In the genomic region with DNA sequence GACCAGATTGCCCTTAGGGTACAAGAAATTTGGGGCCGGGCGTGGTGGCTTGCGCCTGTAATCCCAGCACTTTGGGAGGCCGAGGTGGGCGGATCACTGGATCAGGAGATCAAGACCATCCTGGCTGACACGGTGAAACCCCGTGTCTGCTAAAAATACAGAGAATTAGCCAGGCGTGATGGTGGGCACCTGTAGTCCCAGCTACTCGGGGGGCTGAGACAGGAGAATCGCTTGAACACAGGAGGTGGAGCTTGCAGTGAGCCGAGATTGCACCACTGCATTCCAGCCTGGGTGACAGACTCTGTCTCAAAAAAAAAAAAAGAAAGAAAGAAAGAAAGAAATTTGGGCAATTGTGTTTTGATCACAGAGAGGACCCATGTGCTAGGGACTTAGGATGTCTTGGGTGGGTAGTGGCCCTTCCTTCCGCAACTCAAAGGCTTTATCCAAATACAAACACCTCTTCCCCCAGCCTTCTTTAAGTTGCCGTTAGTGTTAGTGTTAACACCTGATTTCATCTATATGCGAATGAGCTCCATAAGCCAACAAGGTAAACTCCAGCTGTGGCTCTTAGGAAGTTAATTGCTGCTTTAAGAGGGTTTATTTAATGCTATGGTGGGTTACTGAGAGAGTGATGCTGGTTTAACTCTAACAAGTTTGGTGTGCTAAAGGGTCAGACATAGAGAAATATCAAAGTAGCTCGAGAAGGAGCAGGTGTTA, we compare ENCODE assay signal across 15 cellular contexts. TPM values are rescaled to one million over a fixed set of nuclear protein-coding genes. Genes with fewer than 3 reads are reported as not detected.
DNase-seq lines count a peak whose midpoint lies in the region; ATAC-seq, FAIRE-seq and TF ChIP-seq lines count a peak whose summit lies in the region.
"Had no signal": no experiment of that assay in that cellular context is flagged by ENCODE, and none has a peak within 500 bp of the region (broad histone marks: within the 10 kb centered on the region; RNA-seq: fewer than 3 reads in every experiment).

No MANE protein-coding gene starts in this region.

- no peak for TF ChIP-seq POLR2A in GM12892 (IDR thresholded peaks at IDR 0.05; ENCODE audit: low read depth, low read length)

- H3K79me2 ChIP-seq in OCI-LY3 (ENCODE audit: low read length) (no peaks in the 10 kb centered on the region), mammary epithelial cell (ENCODE audit: insufficient read depth, low read length) (no peaks in the 10 kb centered on the region)

- FAIRE-seq in GM12892 (lab: Jason Lieb, UNC): peak; percentile 74

- dilution Hi-C loops in mammary epithelial cell (cut with HindIII; ENCODE audit: low sequenced_read_pairs): loop anchor here (25.0 kb wide), 1 partner anchor 557 kb away; no protein-coding TSS in a partner anchor

- CTCF ChIA-PET in mammary epithelial cell (lab: Charles Lee; ENCODE audit: low non-redundant PET): no interaction called here

- H3K9ac ChIP-seq in OCI-LY3 (ENCODE audit: low read length): no peak overlapping the region
- no peak overlapping the region for H3K9ac ChIP-seq in mammary epithelial cell (ENCODE audit: insufficient read depth, low read length)

- DNase-seq in GM12892 (ENCODE audit: insufficient read length): no peak
- no peak for DNase-seq in mammary epithelial cell
- DNase-seq in Right ventricle myocardium inferior (ENCODE audit: missing footprints): no peak
- DNase-seq: activated CD4-positive, alpha-beta T cell treated with anti-CD3 and anti-CD28 coated beads, Interleukin-2, amount 50 U/mL, for 4 hours; caudate nucleus; mucosa of descending colon; NCI-H1092 treated with DMSO at 0.1 percent for 48 hours; NK-92 treated with Interleukin-12 subunit alpha and Interleukin-12 subunit beta, amount 100 ng/mL, for 24 hours; sigmoid colon; upper lobe of right lung had no signal

- H3K4me3 ChIP-seq in OCI-LY3 (ENCODE audit: low read length): peak overlapping the region; percentile 29; the same call in 1 of the 2 replicates
- H3K4me3 ChIP-seq in mammary epithelial cell (replicated peaks in 1 of 3; ENCODE audit: insufficient read depth in 1 of 3, low read depth in 2 of 3, low read length in 3 of 3): no peak overlapping the region
- H3K4me3 ChIP-seq: mucosa of descending colon, sigmoid colon, upper lobe of right lung had no signal

- H3K4me1 ChIP-seq in OCI-LY3 (ENCODE audit: low read length) (peaks cover 11% of the 10 kb centered on the region), mammary epithelial cell (ENCODE audit: insufficient read depth, low read length) (no peaks in the 10 kb centered on the region)
- H3K4me1 ChIP-seq: sigmoid colon, upper lobe of right lung had no signal

- ATAC-seq in GM19452 (IDR thresholded peaks at IDR 0.05; ENCODE audit: unreplicated experiment) (peak; percentile 15), HG02870 (IDR thresholded peaks at IDR 0.05; ENCODE audit: unreplicated experiment) (peak; percentile 4), SK-N-SH treated with all-trans-retinoic acid at 6 μM for 48 hours (no peak), HG03565 (IDR thresholded peaks at IDR 0.05; ENCODE audit: unreplicated experiment) (no peak), Right ventricle myocardium inferior (no peak)
- ATAC-seq: mucosa of descending colon had no signal

- H3K9me3 ChIP-seq in OCI-LY3 (ENCODE audit: insufficient read depth, low read length) (no peaks in the 10 kb centered on the region), mammary epithelial cell (replicated peaks; ENCODE audit: insufficient read depth, low read length) (no peaks in the 10 kb centered on the region)
- H3K9me3 ChIP-seq: mucosa of descending colon, sigmoid colon, upper lobe of right lung had no signal

- H3K27me3 ChIP-seq in OCI-LY3 (ENCODE audit: low read depth, low read length) (no peaks in the 10 kb centered on the region; the same call in 1 of the 2 replicates), mammary epithelial cell (ENCODE audit: insufficient read depth, low read length) (peaks cover 3% of the 10 kb centered on the region)
- H3K27me3 ChIP-seq: sigmoid colon, upper lobe of right lung had no signal

- H2AFZ ChIP-seq in OCI-LY3 (ENCODE audit: low read depth, low read length) (no peak overlapping the region), mammary epithelial cell (ENCODE audit: low read depth, low read length) (no peak overlapping the region)

- no peak overlapping the region for H3K27ac ChIP-seq in OCI-LY3 (ENCODE audit: low read length)
- no peak overlapping the region for H3K27ac ChIP-seq in mammary epithelial cell (ENCODE audit: insufficient read depth, low read depth, low read length)
- H3K27ac ChIP-seq: sigmoid colon, upper lobe of right lung had no signal

- TF ChIP-seq CTCF in OCI-LY3 (IDR thresholded peaks at IDR 0.05; ENCODE audit: low read depth, low read length): no peak
- no peak for TF ChIP-seq CTCF in mammary epithelial cell (conservative IDR thresholded peaks at IDR 0.05 in 1 of 2, IDR thresholded peaks at IDR 0.05 in 1 of 2; ENCODE audit: extremely low read depth in 1 of 2, insufficient read depth in 1 of 2, low read depth in 1 of 2, low read length in 2 of 2)

- WGBS in mammary epithelial cell (ENCODE audit: low coverage, missing lambda C conversion rate): 72% methylated on average over 10 of the region's 15 CpGs

- intact Hi-C loops in mammary epithelial cell (cut with micrococcal nuclease): no loop called here
- intact Hi-C loops in Right ventricle myocardium inferior (cut with DNase I): no loop called here

- in situ Hi-C loops in mammary epithelial cell (cut with MboI; ENCODE audit: low sequenced_read_pairs in 2 of 2): loop anchor here (10.0 to 25.0 kb wide), 3 partner anchors 105 to 557 kb away; no protein-coding TSS in a partner anchor

- no TSS peak for BruUV-seq in mammary epithelial cell (replicated peaks; lab: Mats Ljungman, UMichigan)

- H3K4me2 ChIP-seq in OCI-LY3 (ENCODE audit: low read length) (peak overlapping the region; percentile 40), mammary epithelial cell (ENCODE audit: insufficient read depth, low read depth, low read length) (no peak overlapping the region)

- H4K20me1 ChIP-seq in OCI-LY3 (ENCODE audit: insufficient read depth, low read length) (no peaks in the 10 kb centered on the region), mammary epithelial cell (ENCODE audit: insufficient read depth, low read length) (no peaks in the 10 kb centered on the region)

- no peaks in the 10 kb centered on the region for H3K36me3 ChIP-seq in OCI-LY3 (replicated peaks; ENCODE audit: low read depth, low read length)
- H3K36me3 ChIP-seq in mammary epithelial cell (ENCODE audit: insufficient read depth, low read length): no peaks in the 10 kb centered on the region
- H3K36me3 ChIP-seq: sigmoid colon, upper lobe of right lung had no signal

TF ChIP-seq in SK-N-SH treated with all-trans-retinoic acid at 6 μM for 48 hours, 23 proteins besides CTCF, POLR2A, EP300 and RAD21 (continues in another document):
- TF ChIP-seq GLIS3 (CRISPR knock-in tag; IDR thresholded peaks at IDR 0.05) (no peak), ZC3H10 (CRISPR knock-in tag; IDR thresholded peaks at IDR 0.05) (no peak), ZNF565 (CRISPR knock-in tag; conservative IDR thresholded peaks at IDR 0.05; ENCODE audit: low read depth) (no peak), TOX (CRISPR knock-in tag; IDR thresholded peaks at IDR 0.05; ENCODE audit: borderline replicate concordance) (no peak), ISL1 (CRISPR knock-in tag; IDR thresholded peaks at IDR 0.05) (no peak), ESRRG (CRISPR knock-in tag; IDR thresholded peaks at IDR 0.05) (no peak)
- TF ChIP-seq, protein P1, sequence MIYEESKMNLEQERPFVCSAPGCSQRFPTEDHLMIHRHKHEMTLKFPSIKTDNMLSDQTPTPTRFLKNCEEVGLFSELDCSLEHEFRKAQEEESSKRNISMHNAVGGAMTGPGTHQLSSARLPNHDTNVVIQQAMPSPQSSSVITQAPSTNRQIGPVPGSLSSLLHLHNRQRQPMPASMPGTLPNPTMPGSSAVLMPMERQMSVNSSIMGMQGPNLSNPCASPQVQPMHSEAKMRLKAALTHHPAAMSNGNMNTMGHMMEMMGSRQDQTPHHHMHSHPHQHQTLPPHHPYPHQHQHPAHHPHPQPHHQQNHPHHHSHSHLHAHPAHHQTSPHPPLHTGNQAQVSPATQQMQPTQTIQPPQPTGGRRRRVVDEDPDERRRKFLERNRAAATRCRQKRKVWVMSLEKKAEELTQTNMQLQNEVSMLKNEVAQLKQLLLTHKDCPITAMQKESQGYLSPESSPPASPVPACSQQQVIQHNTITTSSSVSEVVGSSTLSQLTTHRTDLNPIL (CRISPR knock-in tag; IDR thresholded peaks at IDR 0.05; ENCODE audit: low read depth): no peak
- TF ChIP-seq, protein P2, sequence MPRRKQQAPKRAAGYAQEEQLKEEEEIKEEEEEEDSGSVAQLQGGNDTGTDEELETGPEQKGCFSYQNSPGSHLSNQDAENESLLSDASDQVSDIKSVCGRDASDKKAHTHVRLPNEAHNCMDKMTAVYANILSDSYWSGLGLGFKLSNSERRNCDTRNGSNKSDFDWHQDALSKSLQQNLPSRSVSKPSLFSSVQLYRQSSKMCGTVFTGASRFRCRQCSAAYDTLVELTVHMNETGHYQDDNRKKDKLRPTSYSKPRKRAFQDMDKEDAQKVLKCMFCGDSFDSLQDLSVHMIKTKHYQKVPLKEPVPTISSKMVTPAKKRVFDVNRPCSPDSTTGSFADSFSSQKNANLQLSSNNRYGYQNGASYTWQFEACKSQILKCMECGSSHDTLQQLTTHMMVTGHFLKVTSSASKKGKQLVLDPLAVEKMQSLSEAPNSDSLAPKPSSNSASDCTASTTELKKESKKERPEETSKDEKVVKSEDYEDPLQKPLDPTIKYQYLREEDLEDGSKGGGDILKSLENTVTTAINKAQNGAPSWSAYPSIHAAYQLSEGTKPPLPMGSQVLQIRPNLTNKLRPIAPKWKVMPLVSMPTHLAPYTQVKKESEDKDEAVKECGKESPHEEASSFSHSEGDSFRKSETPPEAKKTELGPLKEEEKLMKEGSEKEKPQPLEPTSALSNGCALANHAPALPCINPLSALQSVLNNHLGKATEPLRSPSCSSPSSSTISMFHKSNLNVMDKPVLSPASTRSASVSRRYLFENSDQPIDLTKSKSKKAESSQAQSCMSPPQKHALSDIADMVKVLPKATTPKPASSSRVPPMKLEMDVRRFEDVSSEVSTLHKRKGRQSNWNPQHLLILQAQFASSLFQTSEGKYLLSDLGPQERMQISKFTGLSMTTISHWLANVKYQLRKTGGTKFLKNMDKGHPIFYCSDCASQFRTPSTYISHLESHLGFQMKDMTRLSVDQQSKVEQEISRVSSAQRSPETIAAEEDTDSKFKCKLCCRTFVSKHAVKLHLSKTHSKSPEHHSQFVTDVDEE (CRISPR knock-in tag; IDR thresholded peaks at IDR 0.05): no peak

RNA-seq across cellular contexts. Expression of a gene that starts 8.6 kb away (rescaled TPM):
- polyA plus RNA-seq in GM12892 (2012; ENCODE audit: missing spikeins): 2.8 TPM
- total RNA-seq in mammary epithelial cell (under 1 TPM; 0.17 to 0.59 TPM), Right ventricle myocardium inferior (1.0 TPM)
- 0.08 TPM for polyA plus RNA-seq in mammary epithelial cell
- not detected for polyA minus RNA-seq in mammary epithelial cell

RNA-seq across cellular contexts. Expression of a gene that starts 54.4 kb away (rescaled TPM):
- 22.8 TPM for polyA plus RNA-seq in GM12892 (2012; ENCODE audit: missing spikeins)
- total RNA-seq in mammary epithelial cell (10 to 100 TPM; 24.7 to 30.0 TPM), Right ventricle myocardium inferior (42.0 TPM)
- 21.0 TPM for polyA plus RNA-seq in mammary epithelial cell
- polyA minus RNA-seq in mammary epithelial cell: 90.4 TPM

RNA-seq across cellular contexts. Expression of a gene that starts 55.1 kb away (rescaled TPM):
- polyA plus RNA-seq in GM12892 (2012; ENCODE audit: missing spikeins): 0.87 TPM
- total RNA-seq in mammary epithelial cell (1 to 10 TPM in 1 of 2 donors, under 1 TPM in 1; 0.24 to 9.0 TPM), Right ventricle myocardium inferior (281 TPM)
- polyA plus RNA-seq in mammary epithelial cell: 3.7 TPM
- polyA minus RNA-seq in mammary epithelial cell: 1.8 TPM

Comparison
In these comparisons a context has a peak if more than half of its experiments do, and no peak if none do; other contexts are left out.
1. ATAC-seq: peak in GM19452 (single experiment) and HG02870 (single experiment); none in SK-N-SH treated with all-trans-retinoic acid at 6 μM for 48 hours (single experiment), HG03565 (single experiment) and Right ventricle myocardium inferior (single experiment).
2. RNA of a gene that starts 55.1 kb away (total RNA-seq): 281 TPM in Right ventricle myocardium inferior (single experiment); 0.24 to 9.0 TPM in mammary epithelial cell; every median in the first group is over 10 times any median in the second.